ENCODE assay signal across 10 cellular contexts in genomic region chr1:42797414-42797813, GRCh38. TPM values are rescaled to one million over a fixed set of nuclear protein-coding genes. Genes with fewer than 3 reads are reported as not detected.
"Had no signal": no experiment of that assay in that cellular context is flagged by ENCODE, and none has a peak within 500 bp of the region (broad histone marks: within the 10 kb centered on the region; RNA-seq: fewer than 3 reads in every experiment).

No MANE protein-coding gene starts in this region.

- H3K4me3 ChIP-seq: GM23248, HAP-1 had no signal

- H3K4me1 ChIP-seq: HAP-1 had no signal

- H3K36me3 ChIP-seq: HAP-1 had no signal

- H3K9me3 ChIP-seq: HAP-1 had no signal

- DNase-seq: GM23248, GOT3, H7, HFFc6, IMR-90, KBM-7 had no signal

- ATAC-seq: HCT116 had no signal

- H3K27ac Mint-ChIP-seq: HFFc6 had no signal

- H3K9me3 Mint-ChIP-seq: HFFc6 had no signal

- H3K27ac ChIP-seq: GM23248, KMS-11 had no signal

- FAIRE-seq: HTR-8/SVneo had no signal

- H3K4me3 Mint-ChIP-seq: HFFc6 had no signal

RNA-seq across cellular contexts. Expression of gene TMEM269, which starts 12.6 kb away (rescaled TPM):
- total RNA-seq: GM23248, HFFc6, IMR-90 had no signal
- polyA plus RNA-seq: GM23248, IMR-90 had no signal
